In genomic region chr19:42143341-42144234, GRCh38 we compare ENCODE assay signal across 1 cellular context.
TF ChIP-seq lines count a peak whose summit lies in the region.

No MANE protein-coding gene starts in this region.

TF ChIP-seq in WTC11, 78 proteins besides CTCF, POLR2A, EP300 and RAD21 (continued from another document):
- no peak for TF ChIP-seq ZNF425 (CRISPR knock-in tag; conservative IDR thresholded peaks at IDR 0.05)
- peak; percentile 59; the same call in 1 of the 2 replicates for TF ChIP-seq E2F4 (CRISPR knock-in tag; IDR thresholded peaks at IDR 0.05; ENCODE audit: borderline replicate concordance, low read depth)
- TF ChIP-seq E2F5 (CRISPR knock-in tag; IDR thresholded peaks at IDR 0.05): no peak
- TF ChIP-seq ESRRA (CRISPR knock-in tag; IDR thresholded peaks at IDR 0.05; ENCODE audit: borderline replicate concordance): no peak
- TF ChIP-seq ZSCAN18 (CRISPR knock-in tag; IDR thresholded peaks at IDR 0.05): no peak
- 0 out of 2 replicates have a peak, but pooled peaks have one; percentile 67 for TF ChIP-seq ZNF232 (CRISPR knock-in tag; IDR thresholded peaks at IDR 0.05)
- peak; percentile 80; the same call in 1 of the 2 replicates for TF ChIP-seq IRF1 (CRISPR knock-in tag; IDR thresholded peaks at IDR 0.05)
- TF ChIP-seq PRRX2 (CRISPR knock-in tag; IDR thresholded peaks at IDR 0.05): no peak
- peak; percentile 73; the same call in 1 of the 2 replicates for TF ChIP-seq FOXP1 (CRISPR knock-in tag; IDR thresholded peaks at IDR 0.05; ENCODE audit: borderline replicate concordance)
- no peak for TF ChIP-seq AFF4 (CRISPR knock-in tag; IDR thresholded peaks at IDR 0.05; ENCODE audit: borderline replicate concordance)
- TF ChIP-seq FOXP4 (CRISPR knock-in tag; IDR thresholded peaks at IDR 0.05): peak; percentile 93
- TF ChIP-seq IRF2 (CRISPR knock-in tag; IDR thresholded peaks at IDR 0.05; ENCODE audit: borderline replicate concordance, low read depth): no peak
- no peak for TF ChIP-seq ZNF671 (CRISPR knock-in tag; IDR thresholded peaks at IDR 0.05)
- TF ChIP-seq JUN (CRISPR knock-in tag; IDR thresholded peaks at IDR 0.05): peak; percentile 90; the same call in 1 of the 2 replicates
- no peak for TF ChIP-seq ZNF416 (CRISPR knock-in tag; IDR thresholded peaks at IDR 0.05)
- no peak for TF ChIP-seq JAZF1 (CRISPR knock-in tag; IDR thresholded peaks at IDR 0.05)
- TF ChIP-seq ZNF396 (CRISPR knock-in tag; IDR thresholded peaks at IDR 0.05; ENCODE audit: borderline replicate concordance): no peak
- 0 out of 2 replicates have a peak, but pooled peaks have one; percentile 68 for TF ChIP-seq TEAD1 (CRISPR knock-in tag; IDR thresholded peaks at IDR 0.05)
- 0 out of 2 replicates have a peak, but pooled peaks have one; percentile 23 for TF ChIP-seq ZNF317 (CRISPR knock-in tag; IDR thresholded peaks at IDR 0.05; ENCODE audit: borderline replicate concordance, low read depth)
- peak; percentile 40; the same call in 1 of the 2 replicates for TF ChIP-seq MYBL2 (CRISPR knock-in tag; IDR thresholded peaks at IDR 0.05)
- no peak for TF ChIP-seq USF2 (CRISPR knock-in tag; IDR thresholded peaks at IDR 0.05)
- TF ChIP-seq STAT6 (CRISPR knock-in tag; conservative IDR thresholded peaks at IDR 0.05; ENCODE audit: low read depth): no peak
- no peak for TF ChIP-seq OVOL2 (CRISPR knock-in tag; IDR thresholded peaks at IDR 0.05; ENCODE audit: borderline replicate concordance)
- peak; percentile 72 for TF ChIP-seq ETV6 (CRISPR knock-in tag; IDR thresholded peaks at IDR 0.05)
- no peak for TF ChIP-seq ELF4 (CRISPR knock-in tag; IDR thresholded peaks at IDR 0.05; ENCODE audit: low read depth)
- TF ChIP-seq GRHL2 (CRISPR knock-in tag; IDR thresholded peaks at IDR 0.05; ENCODE audit: insufficient replicate concordance, severe bottlenecking): no peak
